ENCODE assay signal across 23 cellular contexts in the genomic region with DNA sequence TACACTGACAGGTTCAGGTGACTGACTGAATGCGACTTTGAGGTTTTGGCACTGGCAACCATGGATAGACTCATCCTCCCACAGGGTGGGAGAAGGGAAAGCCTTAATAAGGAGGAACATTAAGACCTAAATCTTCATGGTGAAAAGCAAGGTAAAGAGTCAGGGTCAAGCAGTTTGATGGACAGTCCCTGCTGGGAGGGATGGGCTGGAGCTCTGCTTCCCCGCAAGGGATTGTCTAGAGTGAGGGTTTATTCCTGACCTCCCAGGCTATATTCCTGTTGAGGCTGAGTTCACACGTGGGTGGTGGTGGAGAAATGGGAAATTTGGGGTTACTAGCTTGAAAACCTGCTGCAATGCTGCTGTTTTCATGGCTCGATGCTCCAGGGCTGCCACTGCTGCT. TPM values are rescaled to one million over a fixed set of nuclear protein-coding genes. Genes with fewer than 3 reads are reported as not detected.
"Had no signal": no experiment of that assay in that cellular context is flagged by ENCODE, and none has a peak within 500 bp of the region (broad histone marks: within the 10 kb centered on the region; RNA-seq: fewer than 3 reads in every experiment).

No MANE protein-coding gene starts in this region.

- H3K27ac ChIP-seq: lower lobe of right lung, ovary, spleen, tibial nerve, VCaP had no signal

- DNase-seq: activated CD4-positive, alpha-beta T cell treated with anti-CD3 and anti-CD28 coated beads for 4 hours; activated CD4-positive, alpha-beta T cell treated with anti-CD3 and anti-CD28 coated beads, Interleukin-2, amount 50 U/mL, for 4 hours; activated naive CD4-positive, alpha-beta T cell; activated T-cell treated with anti-CD3 and anti-CD28 coated beads for 4 hours; activated T-cell treated with anti-CD3 and anti-CD28 coated beads, Interleukin-2, amount 50 U/mL, for 72 hours; dermis blood vessel endothelial cell; effector CD4-positive, alpha-beta T cell; erythroblast; foreskin fibroblast; left colon; lower lobe of right lung; mesendoderm; mucosa of descending colon; ovary; retina; spleen; stimulated activated CD4-positive, alpha-beta T cell treated with anti-CD3 and anti-CD28 coated beads, Interleukin-2, amount 100 ng/mL, for 48 hours; stimulated activated naive CD4-positive, alpha-beta T cell treated with Interleukin-2 at 50 U/mL for 16 hours had no signal

- ATAC-seq: activated naive CD4-positive, alpha-beta T cell treated with anti-CD3 and anti-CD28 coated beads, Interleukin-2, amount 50 U/mL, for 72 hours; activated T-cell treated with anti-CD3 and anti-CD28 coated beads, Interleukin-2, amount 50 U/mL, for 72 hours; left colon; lower lobe of right lung; mucosa of descending colon; natural killer cell treated with Interleukin-12 subunit alpha and Interleukin-12 subunit beta and Interleukin-15 and Interleukin-18, amount 100 ng/mL, for 72 hours had no signal

- H3K4me1 ChIP-seq: lower lobe of right lung had no signal

- H3K4me3 ChIP-seq: lower lobe of right lung, mucosa of descending colon, ovary, spleen, tibial nerve had no signal

- H3K36me3 ChIP-seq: ovary had no signal

- H3K9me3 ChIP-seq: lower lobe of right lung, mucosa of descending colon, ovary, spleen, tibial nerve had no signal

- H3K27me3 ChIP-seq: ovary, spleen, tibial nerve had no signal

RNA-seq across cellular contexts. Expression of a gene that starts 9.4 kb away (rescaled TPM):
- total RNA-seq: dermis blood vessel endothelial cell had no signal

RNA-seq across cellular contexts. Expression of a gene that starts 43.8 kb away (rescaled TPM):
- total RNA-seq: left colon, lower lobe of right lung, ureter had no signal
